In genomic region chr5:150142189-150142788, GRCh38 we compare ENCODE assay signal across 11 cellular contexts. TPM values are rescaled to one million over a fixed set of nuclear protein-coding genes. Genes with fewer than 3 reads are reported as not detected.
DNase-seq lines count a peak whose midpoint lies in the region; ATAC-seq and TF ChIP-seq lines count a peak whose summit lies in the region.
"Had no signal": no experiment of that assay in that cellular context is flagged by ENCODE, and none has a peak within 500 bp of the region (broad histone marks: within the 10 kb centered on the region; RNA-seq: fewer than 3 reads in every experiment).

No MANE protein-coding gene starts in this region.

- H3K4me3 ChIP-seq in esophagus (ENCODE audit: low read depth in 1 of 2, low read length in 2 of 2) (no peak overlapping the region), neuronal stem cell (ENCODE audit: low read length in 2 of 2) (no peak overlapping the region)
- H3K4me3 ChIP-seq: left lung, MG63 had no signal

- H2BK15ac ChIP-seq in neuronal stem cell (ENCODE audit: low read length): no peak overlapping the region

- peaks cover 81% of the 10 kb centered on the region for H3K4me1 Mint-ChIP-seq in type B pancreatic cell (ENCODE audit: unreplicated experiment)

- no peak overlapping the region for H3K9ac ChIP-seq in neuronal stem cell (ENCODE audit: low read depth, low read length, poor library complexity)

- H3K27ac ChIP-seq in esophagus (ENCODE audit: low read depth in 2 of 2, low read length in 1 of 2) (peak overlapping the region; percentile 58 to 74), neuronal stem cell (replicated peaks; ENCODE audit: low read length) (peak overlapping the region; percentile 70)

- peak overlapping the region; percentile 44 for H3K27ac Mint-ChIP-seq in type B pancreatic cell
- H3K27ac Mint-ChIP-seq: activated T-cell treated with anti-CD3 and anti-CD28 coated beads, Interleukin-2, amount 50 U/mL, for 24 hours had no signal

- H3K4me1 ChIP-seq in esophagus (ENCODE audit: control insufficient read depth in 2 of 2, insufficient read depth in 2 of 2, low read length in 1 of 2): peaks cover 3 to 23% of the 10 kb centered on the region in 2 donors
- peaks cover 65 to 83% of the 10 kb centered on the region in 2 donors for H3K4me1 ChIP-seq in neuronal stem cell (ENCODE audit: control insufficient read depth in 2 of 2, insufficient read depth in 1 of 2, low read depth in 1 of 2, low read length in 2 of 2)

- no peak overlapping the region for H3K4ac ChIP-seq in neuronal stem cell (ENCODE audit: low read length)

- no peak overlapping the region for H2BK120ac ChIP-seq in neuronal stem cell (ENCODE audit: low read depth, low read length)

- peak overlapping the region; percentile 59 for H2AFZ ChIP-seq in neuronal stem cell (ENCODE audit: low read length)

- DNase-seq in neuronal stem cell (ENCODE audit: low spot score) (no peak), type B pancreatic cell (ENCODE audit: extremely low spot score, unreplicated experiment) (no peak), SIG-M5 treated with dmso at 0.1 percent for 504 hours (lab: John Stamatoyannopoulos, UW; ENCODE audit: unreplicated experiment) (no peak), posterior vena cava (ENCODE audit: low spot score) (no peak)
- DNase-seq: activated T-cell treated with anti-CD3 and anti-CD28 coated beads, Interleukin-2, amount 50 U/mL, for 24 hours; left lung; NCI-H510A had no signal

- no peak overlapping the region for H3K14ac ChIP-seq in neuronal stem cell (ENCODE audit: low read length)

- H2AK5ac ChIP-seq in neuronal stem cell (ENCODE audit: low read depth, low read length): no peak overlapping the region

- H3K36me3 ChIP-seq in esophagus (ENCODE audit: control insufficient read depth in 2 of 2, insufficient read depth in 2 of 2, low read length in 1 of 2) (no peaks in the 10 kb centered on the region), neuronal stem cell (replicated peaks in 1 of 2; ENCODE audit: control insufficient read depth in 2 of 2, insufficient read depth in 2 of 2, low read length in 2 of 2) (no peaks in the 10 kb centered on the region)
- H3K36me3 ChIP-seq: left lung had no signal

- no peak overlapping the region for H4K91ac ChIP-seq in neuronal stem cell (ENCODE audit: low read depth, low read length, poor library complexity)

- H3K23ac ChIP-seq in neuronal stem cell (ENCODE audit: low read depth, low read length, poor library complexity): no peak overlapping the region

- no peak overlapping the region for H4K8ac ChIP-seq in neuronal stem cell (ENCODE audit: low read depth, low read length)

- peak overlapping the region; percentile 3 for H2BK12ac ChIP-seq in neuronal stem cell (ENCODE audit: low read length)

- H3K27me3 Mint-ChIP-seq in type B pancreatic cell: no peaks in the 10 kb centered on the region
- H3K27me3 Mint-ChIP-seq: activated T-cell treated with anti-CD3 and anti-CD28 coated beads, Interleukin-2, amount 50 U/mL, for 24 hours had no signal

- H3K79me1 ChIP-seq in neuronal stem cell (ENCODE audit: low read depth, low read length): no peaks in the 10 kb centered on the region

- no peak for TF ChIP-seq CTCF in type B pancreatic cell (conservative IDR thresholded peaks at IDR 0.05)

- H3K36me3 Mint-ChIP-seq in type B pancreatic cell: peaks cover 3% of the 10 kb centered on the region

- no peaks in the 10 kb centered on the region for H3K27me3 ChIP-seq in esophagus (ENCODE audit: control insufficient read depth in 1 of 2, insufficient read depth in 2 of 2, low read length in 2 of 2)
- no peaks in the 10 kb centered on the region for H3K27me3 ChIP-seq in neuronal stem cell (ENCODE audit: control insufficient read depth in 3 of 3, insufficient read depth in 3 of 3, low read depth in 1 of 3, low read length in 3 of 3)
- H3K27me3 ChIP-seq: left lung, MG63 had no signal

- H3K9me3 Mint-ChIP-seq in type B pancreatic cell: no peaks in the 10 kb centered on the region
- H3K9me3 Mint-ChIP-seq: activated T-cell treated with anti-CD3 and anti-CD28 coated beads, Interleukin-2, amount 50 U/mL, for 24 hours had no signal

- ATAC-seq in SK-N-SH treated with all-trans-retinoic acid at 6 μM for 48 hours (no peak), GM18502 (IDR thresholded peaks at IDR 0.05; ENCODE audit: poor library complexity, unreplicated experiment) (no peak)

- intact Hi-C loops in posterior vena cava (cut with DNase I): no loop called here

- peak overlapping the region; percentile 20 for H3K18ac ChIP-seq in neuronal stem cell (ENCODE audit: low read length)

- H3K9me3 ChIP-seq in esophagus (ENCODE audit: control insufficient read depth in 2 of 2, insufficient read depth in 1 of 2, low read depth in 1 of 2, low read length in 1 of 2): no peaks in the 10 kb centered on the region
- no peaks in the 10 kb centered on the region for H3K9me3 ChIP-seq in neuronal stem cell (replicated peaks in 1 of 2; ENCODE audit: control insufficient read depth in 2 of 2, insufficient read depth in 1 of 2, low read depth in 1 of 2, low read length in 2 of 2)
- H3K9me3 ChIP-seq: left lung, MG63 had no signal

- WGBS in esophagus, 2 donors: 78 to 81% methylated on average over 9 of the region's 9 CpGs
- no CpG with 5 or more reads among the region's 9 CpGs for WGBS in neuronal stem cell (ENCODE audit: extremely low coverage in 2 of 2, insufficient read length in 2 of 2, insufficient replicate concordance in 1 of 2), 2 donors

- no peak overlapping the region for H3K4me3 Mint-ChIP-seq in type B pancreatic cell
- H3K4me3 Mint-ChIP-seq: activated T-cell treated with anti-CD3 and anti-CD28 coated beads, Interleukin-2, amount 50 U/mL, for 24 hours had no signal

- no peak overlapping the region for H3K4me2 ChIP-seq in neuronal stem cell (ENCODE audit: insufficient read depth, low read length, poor library complexity, severe bottlenecking)

- no peak overlapping the region for H2BK5ac ChIP-seq in neuronal stem cell (ENCODE audit: low read length)

TF ChIP-seq in SK-N-SH treated with all-trans-retinoic acid at 6 μM for 48 hours, 23 proteins besides CTCF, POLR2A, EP300 and RAD21:
- TF ChIP-seq ZFP3 (CRISPR knock-in tag; IDR thresholded peaks at IDR 0.05) (0 out of 2 replicates have a peak, but pooled peaks have one; percentile 11), CREB5 (CRISPR knock-in tag; IDR thresholded peaks at IDR 0.05; ENCODE audit: low read depth) (no peak), ZNF8 (CRISPR knock-in tag; IDR thresholded peaks at IDR 0.05) (no peak), RARB (CRISPR knock-in tag; IDR thresholded peaks at IDR 0.05) (no peak), ZNF70 (CRISPR knock-in tag; IDR thresholded peaks at IDR 0.05) (no peak)
- TF ChIP-seq, protein P1, sequence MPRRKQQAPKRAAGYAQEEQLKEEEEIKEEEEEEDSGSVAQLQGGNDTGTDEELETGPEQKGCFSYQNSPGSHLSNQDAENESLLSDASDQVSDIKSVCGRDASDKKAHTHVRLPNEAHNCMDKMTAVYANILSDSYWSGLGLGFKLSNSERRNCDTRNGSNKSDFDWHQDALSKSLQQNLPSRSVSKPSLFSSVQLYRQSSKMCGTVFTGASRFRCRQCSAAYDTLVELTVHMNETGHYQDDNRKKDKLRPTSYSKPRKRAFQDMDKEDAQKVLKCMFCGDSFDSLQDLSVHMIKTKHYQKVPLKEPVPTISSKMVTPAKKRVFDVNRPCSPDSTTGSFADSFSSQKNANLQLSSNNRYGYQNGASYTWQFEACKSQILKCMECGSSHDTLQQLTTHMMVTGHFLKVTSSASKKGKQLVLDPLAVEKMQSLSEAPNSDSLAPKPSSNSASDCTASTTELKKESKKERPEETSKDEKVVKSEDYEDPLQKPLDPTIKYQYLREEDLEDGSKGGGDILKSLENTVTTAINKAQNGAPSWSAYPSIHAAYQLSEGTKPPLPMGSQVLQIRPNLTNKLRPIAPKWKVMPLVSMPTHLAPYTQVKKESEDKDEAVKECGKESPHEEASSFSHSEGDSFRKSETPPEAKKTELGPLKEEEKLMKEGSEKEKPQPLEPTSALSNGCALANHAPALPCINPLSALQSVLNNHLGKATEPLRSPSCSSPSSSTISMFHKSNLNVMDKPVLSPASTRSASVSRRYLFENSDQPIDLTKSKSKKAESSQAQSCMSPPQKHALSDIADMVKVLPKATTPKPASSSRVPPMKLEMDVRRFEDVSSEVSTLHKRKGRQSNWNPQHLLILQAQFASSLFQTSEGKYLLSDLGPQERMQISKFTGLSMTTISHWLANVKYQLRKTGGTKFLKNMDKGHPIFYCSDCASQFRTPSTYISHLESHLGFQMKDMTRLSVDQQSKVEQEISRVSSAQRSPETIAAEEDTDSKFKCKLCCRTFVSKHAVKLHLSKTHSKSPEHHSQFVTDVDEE (CRISPR knock-in tag; IDR thresholded peaks at IDR 0.05): no peak

RNA-seq across cellular contexts. Expression of gene PDGFRB, which starts 13.4 kb away (rescaled TPM):
- polyA plus RNA-seq in esophagus: 1 to 10 TPM; 7.9 to 9.6 TPM
- polyA plus RNA-seq in neuronal stem cell (2013, experiment 1 of 2): 11.0 TPM
- 11.2 TPM for polyA plus RNA-seq in neuronal stem cell (2013, experiment 2 of 2)
- total RNA-seq in type B pancreatic cell (ENCODE audit: low replicate concordance) (3.3 and 74.8 TPM in 2 replicates), posterior vena cava (100 to 1,000 TPM; 251 to 394 TPM)

RNA-seq across cellular contexts. Expression of gene CDX1, which starts 24.3 kb away (rescaled TPM):
- under 1 TPM in 1 of 2 donors, not detected in 1; 0.08 TPM for polyA plus RNA-seq in esophagus
- polyA plus RNA-seq in neuronal stem cell (2013, experiment 1 of 2): 0.10 TPM
- 0.10 TPM for polyA plus RNA-seq in neuronal stem cell (2013, experiment 2 of 2)
- total RNA-seq in type B pancreatic cell (ENCODE audit: low replicate concordance): 5.0 and 13.4 TPM in 2 replicates
- total RNA-seq in posterior vena cava: under 1 TPM in 1 of 2 donors, not detected in 1; 0.28 TPM

RNA-seq across cellular contexts. Expression of gene SLC6A7, which starts 47.6 kb away (rescaled TPM):
- polyA plus RNA-seq in esophagus: not detected
- polyA plus RNA-seq in neuronal stem cell (2013, experiment 1 of 2): not detected
- 0.01 TPM for polyA plus RNA-seq in neuronal stem cell (2013, experiment 2 of 2)
- total RNA-seq in type B pancreatic cell (ENCODE audit: low replicate concordance) (0.10 and 0.38 TPM in 2 replicates), posterior vena cava (under 1 TPM; 0.14 to 0.19 TPM)
- total RNA-seq: left lung had no signal

RNA-seq across cellular contexts. Expression of gene CSF1R, which starts 55.9 kb away (rescaled TPM):
- 1 to 10 TPM; 2.0 to 4.9 TPM for polyA plus RNA-seq in esophagus
- not detected for polyA plus RNA-seq in neuronal stem cell (2013, experiment 1 of 2)
- not detected for polyA plus RNA-seq in neuronal stem cell (2013, experiment 2 of 2)
- 1.6 and 4.0 TPM in 2 replicates for total RNA-seq in type B pancreatic cell (ENCODE audit: low replicate concordance)
- total RNA-seq in posterior vena cava: 10 to 100 TPM; 30.8 to 55.1 TPM
